In genomic region chr7:84195295-84196006, GRCh38 we compare ENCODE assay signal across 8 cellular contexts. TPM values are rescaled to one million over a fixed set of nuclear protein-coding genes. Genes with fewer than 3 reads are reported as not detected.
A peak's percentile ranks its signal among the peaks of the same experiment; 100 is the strongest.
DNase-seq lines count a peak whose midpoint lies in the region; ATAC-seq lines count a peak whose summit lies in the region.

No MANE protein-coding gene starts in this region.

- CTCF ChIA-PET in CD4-positive, alpha-beta memory T cell (lab: Charles Lee; ENCODE audit: partially characterized antibody): no interaction called here

- no peak overlapping the region for H3K4me3 ChIP-seq in CD4-positive, alpha-beta memory T cell (ENCODE audit: low read length in 2 of 2)
- peak overlapping the region; percentile 74 for H3K4me3 ChIP-seq in ectodermal cell (ENCODE audit: insufficient read depth, low read depth, low read length)

- intact Hi-C loops in CD4-positive, alpha-beta memory T cell (cut with micrococcal nuclease): loop anchor here (10.0 kb wide), 1 partner anchor 829 kb away; no protein-coding TSS in a partner anchor

- no peaks in the 10 kb centered on the region for H3K27me3 Mint-ChIP-seq in CD4-positive, alpha-beta memory T cell
- H3K27me3 Mint-ChIP-seq in natural killer cell treated with Interleukin-12 subunit alpha and Interleukin-12 subunit beta and Interleukin-15 and Interleukin-18, amount 100 ng/mL, for 72 hours: no peaks in the 10 kb centered on the region

- no peaks in the 10 kb centered on the region for H3K4me1 ChIP-seq in CD4-positive, alpha-beta memory T cell (ENCODE audit: insufficient read depth, low read length)
- H3K4me1 ChIP-seq in ectodermal cell (ENCODE audit: control insufficient read depth, insufficient read depth, low read length): peaks cover 21% of the 10 kb centered on the region

- no peak overlapping the region for H3K27ac Mint-ChIP-seq in CD4-positive, alpha-beta memory T cell
- no peak overlapping the region for H3K27ac Mint-ChIP-seq in natural killer cell treated with Interleukin-12 subunit alpha and Interleukin-12 subunit beta and Interleukin-15 and Interleukin-18, amount 100 ng/mL, for 72 hours

- POLR2A ChIA-PET in CD4-positive, alpha-beta memory T cell (lab: Charles Lee; ENCODE audit: partially characterized antibody): no interaction called here

- no peak for ATAC-seq in natural killer cell treated with Interleukin-12 subunit alpha and Interleukin-12 subunit beta and Interleukin-15 and Interleukin-18, amount 100 ng/mL, for 72 hours
- no peak for ATAC-seq in HG02588 (IDR thresholded peaks at IDR 0.05; ENCODE audit: unreplicated experiment)

- H3K4me1 Mint-ChIP-seq in CD4-positive, alpha-beta memory T cell: peaks cover 4 to 16% (median 9%) of the 10 kb centered on the region in 4 donors
- peaks cover 0 to 14% of the 10 kb centered on the region in 2 donors for H3K4me1 Mint-ChIP-seq in natural killer cell treated with Interleukin-12 subunit alpha and Interleukin-12 subunit beta and Interleukin-15 and Interleukin-18, amount 100 ng/mL, for 72 hours (ENCODE audit: low read depth in 2 of 2)

- 27 to 36% methylated on average over 5 of the region's 6 CpGs for WGBS in ectodermal cell, 2 experiments

- no peaks in the 10 kb centered on the region for H3K36me3 ChIP-seq in CD4-positive, alpha-beta memory T cell (ENCODE audit: insufficient read depth, low read length)
- no peaks in the 10 kb centered on the region for H3K36me3 ChIP-seq in ectodermal cell (ENCODE audit: control insufficient read depth, insufficient read depth, low read length)

- no peak overlapping the region for H3K27ac ChIP-seq in CD4-positive, alpha-beta memory T cell (ENCODE audit: low read depth, low read length)
- peak overlapping the region; percentile 83 for H3K27ac ChIP-seq in ectodermal cell (ENCODE audit: insufficient read depth, low read depth, low read length, poor library complexity, severe bottlenecking)

- no peaks in the 10 kb centered on the region for H3K9me3 ChIP-seq in CD4-positive, alpha-beta memory T cell (ENCODE audit: control insufficient read depth in 1 of 2, low read length in 2 of 2)
- H3K9me3 ChIP-seq in ectodermal cell (ENCODE audit: control insufficient read depth, low read length): no peaks in the 10 kb centered on the region

- H3K36me3 Mint-ChIP-seq in CD4-positive, alpha-beta memory T cell: peaks cover 0 to 1% of the 10 kb centered on the region in 2 donors
- H3K36me3 Mint-ChIP-seq in natural killer cell treated with Interleukin-12 subunit alpha and Interleukin-12 subunit beta and Interleukin-15 and Interleukin-18, amount 100 ng/mL, for 72 hours: no peaks in the 10 kb centered on the region

- DNase-seq in CD4-positive, alpha-beta memory T cell: no peak
- DNase-seq in NCI-H69 (lab: John Stamatoyannopoulos, UW): peak; percentile 44
- DNase-seq in natural killer cell treated with Interleukin-12 subunit alpha and Interleukin-12 subunit beta and Interleukin-15 and Interleukin-18, amount 100 ng/mL, for 72 hours (ENCODE audit: low spot score): no peak
- no peak for DNase-seq in activated effector memory CD4-positive, alpha-beta T cell treated with Interleukin-2 at 50 U/mL for 16 hours
- no peak for DNase-seq in putamen (ENCODE audit: low spot score)
- no peak for DNase-seq in DMS79 treated with DMSO at 0.1 percent for 48 hours (lab: John Stamatoyannopoulos, UW)

- H3K27me3 ChIP-seq in CD4-positive, alpha-beta memory T cell (ENCODE audit: insufficient read depth, low read length): no peaks in the 10 kb centered on the region
- no peaks in the 10 kb centered on the region for H3K27me3 ChIP-seq in ectodermal cell (ENCODE audit: control insufficient read depth, insufficient read depth, low read length, poor library complexity, severe bottlenecking)

- H3K9me3 Mint-ChIP-seq in CD4-positive, alpha-beta memory T cell: peaks cover 0 to 2% (median 0%) of the 10 kb centered on the region in 8 donors
- H3K9me3 Mint-ChIP-seq in natural killer cell treated with Interleukin-12 subunit alpha and Interleukin-12 subunit beta and Interleukin-15 and Interleukin-18, amount 100 ng/mL, for 72 hours: no peaks in the 10 kb centered on the region

- peak overlapping the region in 7 of 8 donors; percentile 85 to 92 (median 89) for H3K4me3 Mint-ChIP-seq in CD4-positive, alpha-beta memory T cell
- peak overlapping the region; percentile 76 for H3K4me3 Mint-ChIP-seq in natural killer cell treated with Interleukin-12 subunit alpha and Interleukin-12 subunit beta and Interleukin-15 and Interleukin-18, amount 100 ng/mL, for 72 hours

RNA-seq across cellular contexts. Expression of gene SEMA3A, which starts 0.9 kb away (rescaled TPM):
- total RNA-seq in CD4-positive, alpha-beta memory T cell: under 1 TPM; 0.38 to 0.78 TPM
- polyA plus RNA-seq in CD4-positive, alpha-beta memory T cell: under 1 TPM in 1 of 2 donors, not detected in 1; 0.26 TPM
- 52.0 TPM for polyA plus RNA-seq in ectodermal cell (2013, experiment 1 of 4)
- polyA plus RNA-seq in ectodermal cell (2013, experiment 2 of 4): 81.6 TPM
- 46.8 TPM for polyA plus RNA-seq in ectodermal cell (2013, experiment 3 of 4)
- 51.8 TPM for polyA plus RNA-seq in ectodermal cell (2013, experiment 4 of 4)
- total RNA-seq in natural killer cell treated with Interleukin-12 subunit alpha and Interleukin-12 subunit beta and Interleukin-15 and Interleukin-18, amount 100 ng/mL, for 72 hours: 1 to 10 TPM; 4.0 to 5.0 TPM
